17 cellular contexts compared by ENCODE assay signal in the genomic region with DNA sequence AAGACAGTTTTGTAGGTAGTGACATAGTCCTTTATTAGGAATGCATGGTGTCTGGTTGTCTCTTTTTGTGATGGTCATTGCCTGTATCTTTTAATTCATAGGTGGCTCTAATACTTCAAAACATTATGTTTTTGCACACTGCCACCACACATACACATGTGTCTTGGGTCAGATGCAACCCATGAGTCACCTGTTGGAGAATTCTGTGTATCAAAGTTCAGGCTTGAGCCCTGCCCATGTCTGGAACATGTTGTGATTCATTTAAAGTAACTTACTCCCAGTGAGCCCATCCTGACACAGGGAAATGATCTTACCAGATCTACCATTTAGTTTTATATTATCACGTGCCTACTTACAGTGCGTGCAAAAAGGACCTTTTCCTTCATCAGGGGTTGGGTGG.
DNase-seq lines count a peak whose midpoint lies in the region; ATAC-seq, FAIRE-seq and TF ChIP-seq lines count a peak whose summit lies in the region.
"Had no signal": no experiment of that assay in that cellular context is flagged by ENCODE, and none has a peak within 500 bp of the region (broad histone marks: within the 10 kb centered on the region; RNA-seq: fewer than 3 reads in every experiment).

No MANE protein-coding gene starts in this region.

- CTCF ChIA-PET in HCT116 (lab: Charles Lee): no interaction called here

- FAIRE-seq in small intestine (lab: Jason Lieb, UNC): no peak

- no peak overlapping the region for H3K9ac ChIP-seq in HCT116 (ENCODE audit: low read length)
- H3K9ac ChIP-seq in adipocyte (ENCODE audit: low read length): no peak overlapping the region

- no peaks in the 10 kb centered on the region for H3K79me2 ChIP-seq in HCT116 (ENCODE audit: insufficient read depth, low read length)

- peaks cover 0 to 26% of the 10 kb centered on the region in 2 experiments; a peak in 2 of 4 replicates for H3K4me1 ChIP-seq in HCT116 (ENCODE audit: control insufficient read depth in 1 of 2, insufficient read depth in 2 of 2, low read length in 2 of 2)
- peaks cover 45% of the 10 kb centered on the region for H3K4me1 ChIP-seq in adipocyte (ENCODE audit: control insufficient read depth, insufficient read depth, low read length)
- H3K4me1 ChIP-seq in gastroesophageal sphincter: peaks cover 0 to 4% (median 0%) of the 10 kb centered on the region in 3 donors
- no peaks in the 10 kb centered on the region for H3K4me1 ChIP-seq in small intestine (ENCODE audit: control insufficient read depth in 2 of 2, insufficient read depth in 1 of 2, low read depth in 1 of 2, low read length in 1 of 2)

- H3K9me2 ChIP-seq in HCT116 (ENCODE audit: insufficient read depth): no peaks in the 10 kb centered on the region

- H3K27me3 ChIP-seq in HCT116 (ENCODE audit: insufficient read depth, low read length) (no peaks in the 10 kb centered on the region), adipocyte (replicated peaks; ENCODE audit: control insufficient read depth, insufficient read depth, low read length) (no peaks in the 10 kb centered on the region), gastroesophageal sphincter (no peaks in the 10 kb centered on the region), small intestine (ENCODE audit: control insufficient read depth in 2 of 2, insufficient read depth in 2 of 2, low read length in 2 of 2) (no peaks in the 10 kb centered on the region)

- POLR2A ChIA-PET in HCT116 (lab: Charles Lee): no interaction called here

- H3K36me3 ChIP-seq in HCT116 (ENCODE audit: control insufficient read depth in 1 of 2, insufficient read depth in 2 of 2, low read length in 2 of 2) (no peaks in the 10 kb centered on the region; a peak in 1 of 4 replicates), adipocyte (ENCODE audit: control insufficient read depth, insufficient read depth, low read length, severe bottlenecking) (peaks cover 82% of the 10 kb centered on the region), gastroesophageal sphincter (peaks cover 0 to 43% of the 10 kb centered on the region in 2 donors), small intestine (ENCODE audit: control insufficient read depth in 2 of 2, insufficient read depth in 2 of 2, low read length in 2 of 2) (peaks cover 0 to 3% of the 10 kb centered on the region in 2 donors)

- 96 to 100% methylated on average over 2 of the region's 2 CpGs for whole genome bisulfite sequencing in gastroesophageal sphincter (ENCODE audit: low coverage in 1 of 2), 2 donors
- 26 to 71% (median 47%) methylated on average over 2 of the region's 2 CpGs for WGBS in small intestine, 3 donors

- BruUV-seq in HCT116 (replicated peaks; lab: Mats Ljungman, UMichigan): no TSS peak

- TF ChIP-seq CTCF in HCT116 (IDR thresholded peaks at IDR 0.05 in 2 of 3, conservative IDR thresholded peaks at IDR 0.05 in 1 of 3; ENCODE audit: borderline replicate concordance in 1 of 3, insufficient read depth in 1 of 3, low read depth in 2 of 3, low read length in 2 of 3): no peak
- TF ChIP-seq CTCF in gastroesophageal sphincter (IDR thresholded peaks at IDR 0.05): no peak
- no peak for TF ChIP-seq CTCF in GM13976 (IDR thresholded peaks at IDR 0.05; ENCODE audit: borderline replicate concordance, control extremely low read depth, extremely low read depth, insufficient read depth, missing control alignments)

- no peak overlapping the region for H3K27ac ChIP-seq in HCT116 (ENCODE audit: low read depth, low read length)
- H3K27ac ChIP-seq in gastroesophageal sphincter: no peak overlapping the region
- peak overlapping the region in 1 of 2 donors; percentile 73 for H3K27ac ChIP-seq in small intestine (ENCODE audit: low read depth in 1 of 2, low read length in 1 of 2)

- H3K4me3 ChIP-seq in HCT116 (replicated peaks in 1 of 2; ENCODE audit: low read depth in 1 of 2, low read length in 2 of 2): no peak overlapping the region
- no peak overlapping the region for H3K4me3 ChIP-seq in adipocyte (ENCODE audit: low read length)
- H3K4me3 ChIP-seq in gastroesophageal sphincter: no peak overlapping the region
- no peak overlapping the region for H3K4me3 ChIP-seq in small intestine (ENCODE audit: low read depth in 1 of 2, low read length in 2 of 2)
- H3K4me3 ChIP-seq: HAP-1 had no signal

- no peaks in the 10 kb centered on the region for H4K20me1 ChIP-seq in HCT116 (ENCODE audit: insufficient read depth)

- peak; percentile 67 for ATAC-seq in HCT116
- ATAC-seq in gastroesophageal sphincter: peak; percentile 40
- ATAC-seq in HG02623 (IDR thresholded peaks at IDR 0.05; ENCODE audit: unreplicated experiment): no peak
- ATAC-seq: effector memory CD8-positive, alpha-beta T cell; natural killer cell treated with Interleukin-12 subunit alpha and Interleukin-12 subunit beta and Interleukin-15 and Interleukin-18, amount 100 ng/mL, for 72 hours had no signal

- TF ChIP-seq EP300 in gastroesophageal sphincter (IDR thresholded peaks at IDR 0.05): no peak

- DNase-seq in HCT116 (ENCODE audit: low read depth, low spot score): no peak
- peak; percentile 53 for DNase-seq in adipocyte (ENCODE audit: low read depth)
- DNase-seq in small intestine: peak; percentile 96
- DNase-seq in stimulated activated CD4-positive, alpha-beta T cell treated with anti-CD3 and anti-CD28 coated beads, Interleukin-2, amount 100 ng/mL, for 24 hours: no peak
- no peak for DNase-seq in GM13976 (ENCODE audit: low spot score)
- no peak for DNase-seq in NCI-H1417 (lab: John Stamatoyannopoulos, UW)
- DNase-seq: activated CD8-positive, alpha-beta memory T cell treated with anti-CD3 and anti-CD28 coated beads for 24 hours; activated naive CD8-positive, alpha-beta T cell treated with anti-CD3 and anti-CD28 coated beads, Interleukin-2, amount 10 ng/mL, durations not matched to agents 7 days and 5 days; effector memory CD8-positive, alpha-beta T cell; KBM-7; NCI-H2107; stimulated activated CD4-positive, alpha-beta T cell treated with anti-CD3 and anti-CD28 coated beads, Interleukin-15, amount 100 ng/mL, for 24 hours; T-helper 2 cell had no signal

- intact Hi-C loops in HCT116 (cut with micrococcal nuclease): no loop called here

- in situ Hi-C loops in GM13976 (cut with MboI; ENCODE audit: low sequenced_read_pairs, unreplicated experiment): no loop called here

- RAD21 ChIA-PET in HCT116 (lab: Charles Lee; ENCODE audit: low non-redundant PET in 1 of 2, low total read pairs in 2 of 2, uncharacterized antibody in 2 of 2, unreplicated experiment in 2 of 2): no interaction called here

- H3K4me2 ChIP-seq in HCT116 (ENCODE audit: low read length): peak overlapping the region; percentile 31

- H3K9me3 ChIP-seq in HCT116 (ENCODE audit: control insufficient read depth in 1 of 2, insufficient read depth in 1 of 2, low read depth in 1 of 2, low read length in 2 of 2) (no peaks in the 10 kb centered on the region), adipocyte (ENCODE audit: control insufficient read depth, low read length) (no peaks in the 10 kb centered on the region), gastroesophageal sphincter (no peaks in the 10 kb centered on the region), small intestine (ENCODE audit: control insufficient read depth, low read depth) (no peaks in the 10 kb centered on the region)
- H3K9me3 ChIP-seq: HAP-1 had no signal

- no peak for TF ChIP-seq RAD21 in HCT116 (IDR thresholded peaks at IDR 0.05; ENCODE audit: low read depth)

- no peak for TF ChIP-seq POLR2A in HCT116 (IDR thresholded peaks at IDR 0.05; ENCODE audit: borderline replicate concordance, extremely low read depth, insufficient read depth, insufficient read length)
- no peak for TF ChIP-seq POLR2A in gastroesophageal sphincter (IDR thresholded peaks at IDR 0.05)

- no peak overlapping the region for H2AFZ ChIP-seq in HCT116 (ENCODE audit: low read depth, low read length, poor library complexity, severe bottlenecking)

TF ChIP-seq in HCT116, 20 proteins besides CTCF, POLR2A, EP300 and RAD21:
- TF ChIP-seq POLR2AphosphoS5 (IDR thresholded peaks at IDR 0.05; ENCODE audit: low read depth, low read length): no peak
- TF ChIP-seq FOSL1 (IDR thresholded peaks at IDR 0.05; ENCODE audit: low read depth): peak; percentile 37; the same call in 1 of the 2 replicates

Comparison
In these comparisons a context has a peak if more than half of its experiments do, and no peak if none do; other contexts are left out.
1. DNase-seq: peak in adipocyte (single experiment) and small intestine (single experiment); none in HCT116 (single experiment), stimulated activated CD4-positive, alpha-beta T cell treated with anti-CD3 and anti-CD28 coated beads, Interleukin-2, amount 100 ng/mL, for 24 hours (0 of 2), GM13976 (single experiment) and NCI-H1417 (0 of 3).